In the genomic region with DNA sequence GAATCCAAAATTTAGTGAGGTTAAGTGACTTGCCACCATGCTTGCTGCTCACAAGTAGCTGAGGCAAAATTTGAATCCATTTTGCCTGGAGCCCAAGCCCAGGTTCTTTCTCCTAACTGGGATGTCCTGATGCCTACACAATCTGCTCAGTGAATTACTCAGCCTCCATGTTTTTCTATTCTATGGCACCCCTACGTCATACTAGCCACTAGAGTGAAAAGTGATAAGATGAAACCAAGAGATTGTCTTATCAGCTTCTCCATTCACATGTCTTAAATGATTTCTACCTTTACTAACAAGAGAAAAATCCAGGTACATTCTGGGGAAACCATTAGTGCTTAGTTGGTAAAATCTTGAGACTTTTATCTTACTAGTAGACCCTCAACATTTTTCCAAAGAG, we compare ENCODE assay signal across 25 cellular contexts.
"Had no signal": no experiment of that assay in that cellular context is flagged by ENCODE, and none has a peak within 500 bp of the region (broad histone marks: within the 10 kb centered on the region; RNA-seq: fewer than 3 reads in every experiment).

No MANE protein-coding gene starts in this region.

- ATAC-seq: stimulated activated effector memory CD8-positive, alpha-beta T cell treated with anti-CD3 and anti-CD28 coated beads, Interleukin-12 subunit alpha, Interleukin-12 subunit beta, amount 100 ng/mL, for 72 hours; stimulated activated memory B cell treated with anti-CD40 and anti-IgM and Interleukin-4, amounts not matched to agents 10 μg/mL and 1 μg/mL and 100 μg/mL, for 72 hours; stimulated activated naive B cell treated with anti-CD40 and anti-IgM and Interleukin-4, amounts not matched to agents 10 μg/mL and 1 μg/mL and 100 μg/mL, for 72 hours; stimulated activated naive CD8-positive, alpha-beta T cell treated with anti-CD3 and anti-CD28 coated beads, Interleukin-15, amount 100 ng/mL, for 72 hours; stimulated activated naive CD8-positive, alpha-beta T cell treated with anti-CD3 and anti-CD28 coated beads, Interleukin-15, Interleukin-2, amounts not matched to agents 100 U/mL and 50 U/mL, for 24 hours; upper lobe of right lung had no signal

- DNase-seq: stimulated activated CD4-positive, alpha-beta T cell treated with anti-CD3 and anti-CD28 coated beads, Interleukin-2, amount 100 ng/mL, for 48 hours; stimulated activated CD4-positive, alpha-beta T cell treated with anti-CD3 and anti-CD28 coated beads, Interleukin-4, amount 100 ng/mL, for 1 hour; stimulated activated CD4-positive, alpha-beta T cell treated with anti-CD3 and anti-CD28 coated beads, Interleukin-4, amount 100 ng/mL, for 24 hours; stimulated activated CD4-positive, alpha-beta T cell treated with anti-CD3 and anti-CD28 coated beads, Interleukin-4, amount 100 ng/mL, for 4 hours; stimulated activated CD8-positive, alpha-beta memory T cell treated with anti-CD3 and anti-CD28 coated beads, Interleukin-4, amount 100 ng/mL, for 48 hours; stimulated activated naive B cell treated with anti-CD40 and anti-IgM and Interleukin-4, amounts not matched to agents 10 μg/mL and 1 μg/mL and 100 μg/mL, for 72 hours; stimulated activated naive CD4-positive, alpha-beta T cell; stimulated activated naive CD4-positive, alpha-beta T cell treated with Interleukin-2 at 50 U/mL for 16 hours; stimulated activated naive CD8-positive, alpha-beta T cell treated with anti-CD3 and anti-CD28 coated beads, Interleukin-15, amount 100 ng/mL, for 72 hours; stimulated activated naive CD8-positive, alpha-beta T cell treated with anti-CD3 and anti-CD28 coated beads, Interleukin-15, Interleukin-2, amounts not matched to agents 100 U/mL and 50 U/mL, for 24 hours; stomach; substantia nigra; testis; thyroid gland; tibial artery; transverse colon; upper lobe of left lung; upper lobe of right lung; uterus had no signal

- H3K9me3 ChIP-seq: stomach, suprapubic skin, testis, thoracic aorta, thyroid gland, tibial artery, tibial nerve, transverse colon, upper lobe of left lung, upper lobe of right lung, uterus, vagina had no signal

- H3K4me3 ChIP-seq: stomach, suprapubic skin, testis, thoracic aorta, thyroid gland, tibial artery, tibial nerve, transverse colon, upper lobe of left lung, upper lobe of right lung, uterus, vagina had no signal

- H3K27me3 ChIP-seq: stomach, suprapubic skin, testis, thyroid gland, tibial artery, tibial nerve, transverse colon, upper lobe of left lung, upper lobe of right lung, uterus, vagina had no signal

- H3K4me1 ChIP-seq: suprapubic skin, testis, thyroid gland, tibial artery, tibial nerve, transverse colon, upper lobe of left lung, upper lobe of right lung, uterus, vagina had no signal

- H3K36me3 ChIP-seq: stomach, suprapubic skin, thoracic aorta, thyroid gland, tibial artery, tibial nerve, transverse colon, upper lobe of left lung, upper lobe of right lung, uterus, vagina had no signal

- H3K27ac ChIP-seq: stomach, suprapubic skin, testis, thoracic aorta, thyroid gland, tibial artery, tibial nerve, transverse colon, upper lobe of left lung, upper lobe of right lung, uterus, vagina had no signal
